Comparison of ENCODE assay signal across 9 cellular contexts in genomic region chr1:116498789-116499628, GRCh38.
A peak's percentile ranks its signal among the peaks of the same experiment; 100 is the strongest.
DNase-seq lines count a peak whose midpoint lies in the region; ATAC-seq, FAIRE-seq and TF ChIP-seq lines count a peak whose summit lies in the region.
"Had no signal": no experiment of that assay in that cellular context is flagged by ENCODE, and none has a peak within 500 bp of the region (broad histone marks: within the 10 kb centered on the region; RNA-seq: fewer than 3 reads in every experiment).

No MANE protein-coding gene starts in this region.

- peaks cover 34% of the 10 kb centered on the region for H3K36me3 Mint-ChIP-seq in activated CD4-positive, alpha-beta memory T cell treated with anti-CD3 and anti-CD28 coated beads, Interleukin-2, amount 10 ng/mL, durations not matched to agents 7 days and 5 days (ENCODE audit: low read depth)

- H3K9me3 Mint-ChIP-seq in activated CD4-positive, alpha-beta memory T cell treated with anti-CD3 and anti-CD28 coated beads, Interleukin-2, amount 10 ng/mL, durations not matched to agents 7 days and 5 days, result no peaks in the 10 kb centered on the region

- no peak overlapping the region for H3K4me3 Mint-ChIP-seq in activated CD4-positive, alpha-beta memory T cell treated with anti-CD3 and anti-CD28 coated beads, Interleukin-2, amount 10 ng/mL, durations not matched to agents 7 days and 5 days

- TF ChIP-seq POLR2A in erythroblast (IDR thresholded peaks at IDR 0.05; ENCODE audit: low read length), result no peak

- H3K27ac Mint-ChIP-seq in activated CD4-positive, alpha-beta memory T cell treated with anti-CD3 and anti-CD28 coated beads, Interleukin-2, amount 10 ng/mL, durations not matched to agents 7 days and 5 days, result peak overlapping the region; percentile 53

- CTCF ChIA-PET in activated CD4-positive, alpha-beta memory T cell treated with anti-CD3 and anti-CD28 coated beads, Interleukin-2, amount 10 ng/mL, durations not matched to agents 7 days and 5 days (lab: Charles Lee), result interaction anchor here (0.5 to 9.3 kb wide), 40 partner anchors 9 to 792 kb away, joined by 3 to 129 read pairs (median 4); partner anchors contain the start of gene ATP1A1

- POLR2A ChIA-PET in activated CD4-positive, alpha-beta memory T cell treated with anti-CD3 and anti-CD28 coated beads, Interleukin-2, amount 10 ng/mL, durations not matched to agents 7 days and 5 days (lab: Charles Lee), result interaction anchor here (0.8 to 2.2 kb wide), 7 partner anchors 10 to 561 kb away, joined by 3 to 10 read pairs (median 4); partner anchors contain the start of gene TTF2

- H3K27me3 Mint-ChIP-seq in activated CD4-positive, alpha-beta memory T cell treated with anti-CD3 and anti-CD28 coated beads, Interleukin-2, amount 10 ng/mL, durations not matched to agents 7 days and 5 days, result no peaks in the 10 kb centered on the region

- H3K4me3 ChIP-seq in AG09309 (ENCODE audit: control insufficient read depth, low read depth, low read length), result no peak overlapping the region
- H3K4me3 ChIP-seq: skin epidermis had no signal

- peak; percentile 77 for TF ChIP-seq CTCF in AG09309 (IDR thresholded peaks at IDR 0.05; ENCODE audit: control insufficient read depth, insufficient read depth, low read depth, low read length, missing control alignments)

- DNase-seq in AG09309 (ENCODE audit: low read depth), result no peak
- peak; percentile 28 for DNase-seq in GM18507 (ENCODE audit: extremely low spot score, insufficient read length, low read depth)
- DNase-seq in NCI-H69 (lab: John Stamatoyannopoulos, UW), result peak; percentile 73
- peak; percentile 54 for DNase-seq in activated CD4-positive, alpha-beta memory T cell treated with anti-CD3 and anti-CD28 coated beads, Interleukin-2, amount 10 ng/mL, durations not matched to agents 7 days and 5 days
- peak; percentile 82 to 87 for DNase-seq in erythroblast (lab: John Stamatoyannopoulos, UW)
- DNase-seq in myocyte (ENCODE audit: low read depth), result peak; percentile 83
- peak; percentile 83 for DNase-seq in urothelium cell line (ENCODE audit: low spot score)

- H3K4me1 Mint-ChIP-seq in activated CD4-positive, alpha-beta memory T cell treated with anti-CD3 and anti-CD28 coated beads, Interleukin-2, amount 10 ng/mL, durations not matched to agents 7 days and 5 days, result peaks cover 64% of the 10 kb centered on the region

- ATAC-seq in HG03521 (IDR thresholded peaks at IDR 0.05; ENCODE audit: unreplicated experiment), result peak; percentile 67

- FAIRE-seq in GM18507 (lab: Jason Lieb, UNC) (no peak), urothelium cell line (lab: Jason Lieb, UNC) (no peak)
